16 cellular contexts compared by ENCODE assay signal in genomic region chr2:198641161-198641560, GRCh38.
A peak's percentile ranks its signal among the peaks of the same experiment; 100 is the strongest.
DNase-seq lines count a peak whose midpoint lies in the region; ATAC-seq and TF ChIP-seq lines count a peak whose summit lies in the region.
"Had no signal": no experiment of that assay in that cellular context is flagged by ENCODE, and none has a peak within 500 bp of the region (broad histone marks: within the 10 kb centered on the region; RNA-seq: fewer than 3 reads in every experiment).

No MANE protein-coding gene starts in this region.

- no peaks in the 10 kb centered on the region for H4K20me1 ChIP-seq in IMR-90 (ENCODE audit: insufficient read depth, low read length)
- H4K20me1 ChIP-seq: BLaER1 treated with 17β-estradiol and CSF1 and Interleukin-3, amounts not matched to agents 10 nM and 100 nM had no signal

- no peak for TF ChIP-seq POLR2A in IMR-90 (IDR thresholded peaks at IDR 0.05; ENCODE audit: low read depth, low read length)

- no peak overlapping the region for H3K27ac Mint-ChIP-seq in CD4-positive, alpha-beta memory T cell
- H3K27ac Mint-ChIP-seq: CD4-positive, CD25-positive, alpha-beta regulatory T cell had no signal

- H4K5ac ChIP-seq in IMR-90 (ENCODE audit: low read depth, low read length): no peak overlapping the region

- no peak overlapping the region for H4K91ac ChIP-seq in IMR-90 (ENCODE audit: insufficient read depth, low read depth, low read length)

- H3K36me3 ChIP-seq in IMR-90 (ENCODE audit: control insufficient read depth, insufficient read depth, low read length): no peaks in the 10 kb centered on the region
- no peaks in the 10 kb centered on the region for H3K36me3 ChIP-seq in CD4-positive, alpha-beta memory T cell (ENCODE audit: insufficient read depth, low read length)
- H3K36me3 ChIP-seq: BLaER1 treated with 17β-estradiol and CSF1 and Interleukin-3, amounts not matched to agents 10 nM and 100 nM had no signal

- no peak overlapping the region for H3K4me3 ChIP-seq in IMR-90 (ENCODE audit: insufficient read depth, low read depth, low read length)
- no peak overlapping the region for H3K4me3 ChIP-seq in CD4-positive, alpha-beta memory T cell (ENCODE audit: low read length in 2 of 2)
- H3K4me3 ChIP-seq: A549; BLaER1 treated with 17β-estradiol and CSF1 and Interleukin-3, amounts not matched to agents 10 nM and 100 nM had no signal

- no peak overlapping the region for H2BK5ac ChIP-seq in IMR-90 (ENCODE audit: low read depth, low read length, poor library complexity, severe bottlenecking)

- H3K14ac ChIP-seq in IMR-90 (replicated peaks; ENCODE audit: low read depth, low read length): no peak overlapping the region

- intact Hi-C loops in IMR-90 (cut with micrococcal nuclease): no loop called here
- intact Hi-C loops in CD4-positive, alpha-beta memory T cell (cut with micrococcal nuclease): no loop called here

- H3K36me3 Mint-ChIP-seq in CD4-positive, alpha-beta memory T cell: no peaks in the 10 kb centered on the region
- H3K36me3 Mint-ChIP-seq: CD4-positive, CD25-positive, alpha-beta regulatory T cell had no signal

- no peaks in the 10 kb centered on the region for H3K4me1 ChIP-seq in IMR-90 (ENCODE audit: control insufficient read depth, insufficient read depth, low read length)
- no peaks in the 10 kb centered on the region for H3K4me1 ChIP-seq in CD4-positive, alpha-beta memory T cell (ENCODE audit: insufficient read depth, low read length)
- H3K4me1 ChIP-seq: A549; BLaER1 treated with 17β-estradiol and CSF1 and Interleukin-3, amounts not matched to agents 10 nM and 100 nM had no signal

- peak; percentile 75 for ATAC-seq in IMR-90 (ENCODE audit: low read depth)
- ATAC-seq in HG03108 (IDR thresholded peaks at IDR 0.05; ENCODE audit: unreplicated experiment): no peak
- ATAC-seq: A549 had no signal

- H3K4me3 Mint-ChIP-seq in CD4-positive, alpha-beta memory T cell: no peak overlapping the region
- H3K4me3 Mint-ChIP-seq: CD4-positive, CD25-positive, alpha-beta regulatory T cell had no signal

- TF ChIP-seq CTCF in IMR-90 (conservative IDR thresholded peaks at IDR 0.05; ENCODE audit: low read depth, low read length): no peak

- H3K27me3 Mint-ChIP-seq in CD4-positive, alpha-beta memory T cell: peaks cover 0 to 1% of the 10 kb centered on the region in 2 donors
- H3K27me3 Mint-ChIP-seq: CD4-positive, CD25-positive, alpha-beta regulatory T cell had no signal

- no peak overlapping the region for H4K8ac ChIP-seq in IMR-90 (ENCODE audit: low read depth in 2 of 2, low read length in 2 of 2)

- H3K4me1 Mint-ChIP-seq in CD4-positive, alpha-beta memory T cell: no peaks in the 10 kb centered on the region
- H3K4me1 Mint-ChIP-seq: CD4-positive, CD25-positive, alpha-beta regulatory T cell had no signal

- no peak overlapping the region for H2BK120ac ChIP-seq in IMR-90 (ENCODE audit: low read depth, low read length)

- TF ChIP-seq RAD21 in IMR-90 (IDR thresholded peaks at IDR 0.05; ENCODE audit: low read length): no peak

- H3K9me3 Mint-ChIP-seq in CD4-positive, alpha-beta memory T cell: peaks cover 0 to 1% (median 0%) of the 10 kb centered on the region in 8 donors
- H3K9me3 Mint-ChIP-seq: CD4-positive, CD25-positive, alpha-beta regulatory T cell had no signal

- H2AK9ac ChIP-seq in IMR-90 (replicated peaks; ENCODE audit: low read depth, low read length, poor library complexity): no peak overlapping the region

- no peak overlapping the region for H3K56ac ChIP-seq in IMR-90 (ENCODE audit: extremely low read depth, insufficient read depth, low read length)

- no peak overlapping the region for H2BK20ac ChIP-seq in IMR-90 (ENCODE audit: low read depth, low read length)

- H3K9me3 ChIP-seq in IMR-90 (ENCODE audit: control insufficient read depth, insufficient read depth, low read length): no peaks in the 10 kb centered on the region
- H3K9me3 ChIP-seq in CD4-positive, alpha-beta memory T cell (ENCODE audit: control insufficient read depth in 1 of 2, low read length in 2 of 2): no peaks in the 10 kb centered on the region
- H3K9me3 ChIP-seq: A549; BLaER1 treated with 17β-estradiol and CSF1 and Interleukin-3, amounts not matched to agents 10 nM and 100 nM had no signal

- H3K23ac ChIP-seq in IMR-90 (ENCODE audit: low read depth, low read length): no peak overlapping the region

- dilution Hi-C loops in IMR-90 (cut with HindIII; ENCODE audit: low sequenced_read_pairs, unreplicated experiment): no loop called here

- DNase-seq in EL (peak; percentile 14), IMR-90 (peak; percentile 22), fibroblast of peridontal ligament (ENCODE audit: extremely low read depth) (peak; percentile 49), DMS53 treated with DMSO at 0.1 percent for 48 hours (lab: John Stamatoyannopoulos, UW; ENCODE audit: unreplicated experiment) (no peak), NCI-H187 treated with DMSO at 0.1 percent for 48 hours (lab: John Stamatoyannopoulos, UW) (no peak)
- no peak for DNase-seq in CD4-positive, alpha-beta memory T cell
- DNase-seq: AML-193; Calu3; CD4-positive, CD25-positive, alpha-beta regulatory T cell; DMS 273 treated with DMSO at 0.1 percent for 48 hours; DMS79; GF-D8; H7 had no signal

- H3K18ac ChIP-seq in IMR-90 (ENCODE audit: low read depth, low read length): no peak overlapping the region

- CTCF ChIA-PET in IMR-90 (lab: Yijun Ruan, JAX): interaction anchor here (0.6 to 1.1 kb wide), 2 partner anchors 16 to 17 kb away, joined by 3 to 4 read pairs; no protein-coding TSS in a partner anchor
- CTCF ChIA-PET in CD4-positive, alpha-beta memory T cell (lab: Charles Lee; ENCODE audit: partially characterized antibody): no interaction called here

- H3K4me2 ChIP-seq in IMR-90 (ENCODE audit: low read depth, low read length): no peak overlapping the region
- H3K4me2 ChIP-seq: A549; BLaER1 treated with 17β-estradiol and CSF1 and Interleukin-3, amounts not matched to agents 10 nM and 100 nM had no signal

- H2BK15ac ChIP-seq in IMR-90 (ENCODE audit: low read depth, low read length): no peak overlapping the region

- no peaks in the 10 kb centered on the region for H3K79me1 ChIP-seq in IMR-90 (ENCODE audit: low read depth in 1 of 2, low read length in 2 of 2)

- no peak overlapping the region for H3K9ac ChIP-seq in IMR-90 (ENCODE audit: low read depth, low read length)
- H3K9ac ChIP-seq: BLaER1 treated with 17β-estradiol and CSF1 and Interleukin-3, amounts not matched to agents 10 nM and 100 nM had no signal

- no peak overlapping the region for H3K27ac ChIP-seq in IMR-90 (ENCODE audit: insufficient read depth, low read length)
- H3K27ac ChIP-seq in CD4-positive, alpha-beta memory T cell (ENCODE audit: low read depth, low read length): no peak overlapping the region
- H3K27ac ChIP-seq: A549; BLaER1 treated with 17β-estradiol and CSF1 and Interleukin-3, amounts not matched to agents 10 nM and 100 nM had no signal

- H3K4ac ChIP-seq in IMR-90 (ENCODE audit: low read depth, low read length): no peak overlapping the region

- no peak overlapping the region for H2AK5ac ChIP-seq in IMR-90 (ENCODE audit: low read depth, low read length)

- POLR2A ChIA-PET in IMR-90 (lab: Charles Lee; ENCODE audit: unreplicated experiment): no interaction called here
- POLR2A ChIA-PET in CD4-positive, alpha-beta memory T cell (lab: Charles Lee; ENCODE audit: partially characterized antibody): no interaction called here

- no peak overlapping the region for H2AFZ ChIP-seq in IMR-90 (replicated peaks; ENCODE audit: low read length, poor library complexity)

- no CpG with 5 or more reads among the region's 3 CpGs for WGBS in IMR-90 (ENCODE audit: extremely low coverage in 2 of 2, insufficient read length in 1 of 2), 2 experiments

- no peaks in the 10 kb centered on the region for H3K27me3 ChIP-seq in IMR-90 (ENCODE audit: control insufficient read depth, insufficient read depth, low read length)
- no peaks in the 10 kb centered on the region for H3K27me3 ChIP-seq in CD4-positive, alpha-beta memory T cell (ENCODE audit: insufficient read depth, low read length)
- H3K27me3 ChIP-seq: BLaER1 treated with 17β-estradiol and CSF1 and Interleukin-3, amounts not matched to agents 10 nM and 100 nM had no signal

- H3K9me1 ChIP-seq in IMR-90 (ENCODE audit: insufficient read depth, low read length): no peaks in the 10 kb centered on the region

- BruUV-seq in IMR-90 (replicated peaks; lab: Mats Ljungman, UMichigan): no TSS peak

- in situ Hi-C loops in IMR-90 (cut with MboI; ENCODE audit: low sequenced_read_pairs): no loop called here

TF ChIP-seq in IMR-90, 13 proteins besides CTCF, POLR2A, EP300 and RAD21 (continues in another document):
- TF ChIP-seq CEBPB (IDR thresholded peaks at IDR 0.05; ENCODE audit: low read depth, low read length) (no peak), RCOR1 (IDR thresholded peaks at IDR 0.05; ENCODE audit: insufficient replicate concordance, low read length) (no peak), MXI1 (IDR thresholded peaks at IDR 0.05; ENCODE audit: borderline replicate concordance, low read depth, low read length) (no peak), USF2 (IDR thresholded peaks at IDR 0.05; ENCODE audit: low read depth, low read length) (no peak), MAFK (IDR thresholded peaks at IDR 0.05; ENCODE audit: low read depth, low read length) (no peak), BHLHE40 (IDR thresholded peaks at IDR 0.05; ENCODE audit: low read depth, low read length) (no peak), CHD1 (IDR thresholded peaks at IDR 0.05; ENCODE audit: low read depth, low read length) (no peak), MAZ (IDR thresholded peaks at IDR 0.05; ENCODE audit: borderline replicate concordance, low read depth, low read length) (no peak), RFX5 (IDR thresholded peaks at IDR 0.05; ENCODE audit: low read depth, low read length) (no peak), SMC3 (IDR thresholded peaks at IDR 0.05; ENCODE audit: low read depth, low read length) (no peak), FOS (IDR thresholded peaks at IDR 0.05; ENCODE audit: low read depth, low read length) (no peak), ELK1 (IDR thresholded peaks at IDR 0.05; ENCODE audit: borderline replicate concordance, low read depth, low read length) (no peak)

Comparison
In these comparisons a context has a peak if more than half of its experiments do, and no peak if none do; other contexts are left out.
1. DNase-seq: peak in EL (single experiment), IMR-90 (single experiment) and fibroblast of peridontal ligament (single experiment); none in DMS53 treated with DMSO at 0.1 percent for 48 hours (single experiment), NCI-H187 treated with DMSO at 0.1 percent for 48 hours (single experiment) and CD4-positive, alpha-beta memory T cell (0 of 5).